Comparison of ENCODE assay signal across 18 cellular contexts in the genomic region with DNA sequence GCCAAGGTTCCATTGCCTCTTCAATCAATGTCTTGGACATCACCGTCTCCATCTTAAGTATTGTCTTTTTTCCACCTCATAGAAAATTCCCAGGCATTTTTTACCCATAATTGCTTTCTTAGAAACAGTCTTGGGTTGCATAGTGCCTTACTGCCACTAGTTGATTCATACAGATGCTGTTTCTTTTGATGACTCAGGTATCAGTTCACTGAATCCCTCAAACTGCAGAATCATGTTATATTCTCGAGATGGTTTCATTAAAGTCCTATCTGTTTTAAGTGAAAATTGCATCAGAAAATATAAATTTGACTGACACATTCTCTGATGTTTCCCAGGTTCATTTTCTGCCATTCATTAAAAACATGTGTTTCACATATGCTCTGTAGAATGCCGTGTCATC.
A peak's percentile ranks its signal among the peaks of the same experiment; 100 is the strongest.
DNase-seq lines count a peak whose midpoint lies in the region; ATAC-seq, FAIRE-seq and TF ChIP-seq lines count a peak whose summit lies in the region.
"Had no signal": no experiment of that assay in that cellular context is flagged by ENCODE, and none has a peak within 500 bp of the region (broad histone marks: within the 10 kb centered on the region; RNA-seq: fewer than 3 reads in every experiment).

No MANE protein-coding gene starts in this region.

- WGBS in H1 (ENCODE audit: extremely low coverage in 1 of 2, insufficient coverage in 1 of 2, insufficient read length in 1 of 2, insufficient replicate concordance in 2 of 2, low coverage in 1 of 2, low lambda C conversion rate in 2 of 2, missing lambda C conversion rate in 1 of 2), 2 experiments: 91% methylated on average over 3 of the region's 3 CpGs; no CpG with 5 or more reads in 1 of the 2 experiments

- no peaks in the 10 kb centered on the region for H3K9me2 ChIP-seq in HCT116 (ENCODE audit: insufficient read depth)

- H2AFZ ChIP-seq in HCT116 (ENCODE audit: low read depth, low read length, poor library complexity, severe bottlenecking): no peak overlapping the region
- H2AFZ ChIP-seq in H1 (ENCODE audit: low read length): no peak overlapping the region

- H3K36me3 ChIP-seq in HCT116 (ENCODE audit: control insufficient read depth in 1 of 2, insufficient read depth in 2 of 2, low read length in 2 of 2) (no peaks in the 10 kb centered on the region), RWPE2 (ENCODE audit: low read depth) (no peaks in the 10 kb centered on the region), H1 (ENCODE audit: control insufficient read depth in 2 of 4, insufficient read depth in 4 of 4, low read length in 3 of 4) (no peaks in the 10 kb centered on the region)
- H3K36me3 ChIP-seq: SJCRH30 had no signal

- no peak for TF ChIP-seq EP300 in H1 (IDR thresholded peaks at IDR 0.05; ENCODE audit: borderline replicate concordance in 1 of 2, low read depth in 2 of 2, low read length in 2 of 2)

- no peak overlapping the region for H2BK20ac ChIP-seq in H1 (ENCODE audit: low read length)

- no peak overlapping the region for H2BK5ac ChIP-seq in H1 (ENCODE audit: low read depth, low read length)

- RAD21 ChIA-PET in HCT116 (lab: Charles Lee; ENCODE audit: low non-redundant PET in 1 of 2, low total read pairs in 2 of 2, uncharacterized antibody in 2 of 2, unreplicated experiment in 2 of 2): no interaction called here

- no peak overlapping the region for H4K5ac ChIP-seq in H1 (ENCODE audit: insufficient read length, low read depth, low read length)

- ATAC-seq in HCT116: peak; percentile 34; the same call in 1 of the 2 replicates
- ATAC-seq in RWPE2 (ENCODE audit: low read depth): peak; percentile 42; the same call in 1 of the 3 replicates

- CTCF ChIA-PET in HCT116 (lab: Charles Lee) (no interaction called here), H1 (lab: Charles Lee; ENCODE audit: partially characterized antibody) (no interaction called here)

- H2AK5ac ChIP-seq in H1 (ENCODE audit: low read depth, low read length): no peak overlapping the region

- H4K91ac ChIP-seq in H1 (replicated peaks; ENCODE audit: insufficient read length, low read length): no peak overlapping the region

- no peaks in the 10 kb centered on the region for H3K79me1 ChIP-seq in H1 (ENCODE audit: low read depth, low read length)

- H3K4me2 ChIP-seq in HCT116 (ENCODE audit: low read length) (no peak overlapping the region), H1 (ENCODE audit: insufficient read depth in 1 of 2, low read depth in 2 of 2, low read length in 2 of 2) (no peak overlapping the region)

- intact Hi-C loops in HCT116 (cut with micrococcal nuclease): no loop called here

- no peak overlapping the region for H2BK120ac ChIP-seq in H1 (replicated peaks; ENCODE audit: low read depth, low read length)

- H3K4me3 ChIP-seq in HCT116 (replicated peaks in 1 of 2; ENCODE audit: low read depth in 1 of 2, low read length in 2 of 2): no peak overlapping the region
- H3K4me3 ChIP-seq in RWPE2 (ENCODE audit: severe bottlenecking): no peak overlapping the region
- no peak overlapping the region for H3K4me3 ChIP-seq in H1 (ENCODE audit: extremely low read depth in 1 of 4, insufficient read depth in 2 of 4, low read depth in 3 of 4, low read length in 4 of 4)
- H3K4me3 ChIP-seq: SJCRH30 had no signal

- no peak overlapping the region for H3K56ac ChIP-seq in H1 (replicated peaks; ENCODE audit: insufficient read length, low read depth, low read length)

- H3K27me3 ChIP-seq in HCT116 (ENCODE audit: insufficient read depth, low read length) (no peaks in the 10 kb centered on the region), RWPE2 (ENCODE audit: insufficient read depth, poor library complexity, severe bottlenecking) (no peaks in the 10 kb centered on the region), H1 (replicated peaks in 1 of 4; ENCODE audit: control insufficient read depth in 3 of 4, extremely low read depth in 1 of 4, insufficient read depth in 3 of 4, low read length in 3 of 4) (no peaks in the 10 kb centered on the region)
- H3K27me3 ChIP-seq: SJCRH30 had no signal

- H3K23me2 ChIP-seq in H1 (ENCODE audit: low read depth, low read length): no peaks in the 10 kb centered on the region

- TF ChIP-seq RAD21 in HCT116 (IDR thresholded peaks at IDR 0.05; ENCODE audit: low read depth) (no peak), H1 (IDR thresholded peaks at IDR 0.05 in 1 of 2, conservative IDR thresholded peaks at IDR 0.05 in 1 of 2; ENCODE audit: low read depth in 2 of 2, low read length in 2 of 2) (no peak)

- H3K18ac ChIP-seq in H1 (ENCODE audit: extremely low read depth, low read length): no peak overlapping the region

- H3K27ac ChIP-seq in HCT116 (ENCODE audit: low read depth, low read length) (no peak overlapping the region), RWPE2 (ENCODE audit: poor library complexity, severe bottlenecking) (no peak overlapping the region), H1 (ENCODE audit: low read depth, low read length) (no peak overlapping the region)
- H3K27ac ChIP-seq: SJCRH30 had no signal

- no peak overlapping the region for H2BK12ac ChIP-seq in H1 (ENCODE audit: low read depth, low read length)

- no peak overlapping the region for H3K4ac ChIP-seq in H1 (replicated peaks; ENCODE audit: insufficient read length, low read depth, low read length)

- TF ChIP-seq CTCF in HCT116 (IDR thresholded peaks at IDR 0.05 in 2 of 3, conservative IDR thresholded peaks at IDR 0.05 in 1 of 3; ENCODE audit: borderline replicate concordance in 1 of 3, insufficient read depth in 1 of 3, low read depth in 2 of 3, low read length in 2 of 3) (no peak), RWPE2 (IDR thresholded peaks at IDR 0.05; ENCODE audit: poor library complexity, severe bottlenecking) (no peak), H1 (IDR thresholded peaks at IDR 0.05; ENCODE audit: control extremely low read depth in 1 of 3, insufficient read depth in 1 of 3, low read depth in 1 of 3, low read length in 3 of 3) (no peak)

- DNase-seq in A172 (ENCODE audit: low spot score): peak; percentile 18
- no peak for DNase-seq in HCT116 (ENCODE audit: low read depth, low spot score)
- no peak for DNase-seq in RWPE2 (ENCODE audit: low spot score)
- no peak for DNase-seq in H1 (ENCODE audit: low read depth in 1 of 2, low spot score in 2 of 2)
- no peak for DNase-seq in NOMO-1 (lab: John Stamatoyannopoulos, UW; ENCODE audit: unreplicated experiment in 2 of 2)
- no peak for DNase-seq in stimulated activated CD4-positive, alpha-beta T cell treated with anti-CD3 and anti-CD28 coated beads, Interleukin-1b, Interleukin-23, amount 100 ng/mL, for 48 hours
- no peak for DNase-seq in hepatic stellate cell (ENCODE audit: low spot score)
- no peak for DNase-seq in NCI-H146 treated with DMSO at 0.1 percent for 48 hours (lab: John Stamatoyannopoulos, UW; ENCODE audit: unreplicated experiment)
- DNase-seq: 8988T, Calu3, Karpas-422, NCI-H1930, NCI-H2171, NCI-H510A, NCI-H82, SJCRH30 had no signal

- H3K4me1 ChIP-seq in HCT116 (ENCODE audit: control insufficient read depth in 1 of 2, insufficient read depth in 2 of 2, low read length in 2 of 2) (no peaks in the 10 kb centered on the region), RWPE2 (ENCODE audit: insufficient read depth, poor library complexity, severe bottlenecking) (no peaks in the 10 kb centered on the region), H1 (replicated peaks in 1 of 4; ENCODE audit: control insufficient read depth in 3 of 4, insufficient read depth in 4 of 4, low read length in 3 of 4) (peaks cover 0 to 5% (median 1%) of the 10 kb centered on the region in 4 experiments; a peak in 3 of 7 replicates)

- no peak overlapping the region for H3K14ac ChIP-seq in H1 (ENCODE audit: insufficient read length)

- POLR2A ChIA-PET in HCT116 (lab: Charles Lee) (no interaction called here), H1 (lab: Charles Lee; ENCODE audit: partially characterized antibody) (no interaction called here)

- H4K8ac ChIP-seq in H1 (ENCODE audit: extremely low read depth, insufficient read depth, low read length): no peak overlapping the region

- H3K23ac ChIP-seq in H1 (ENCODE audit: insufficient read length): no peak overlapping the region

- no peaks in the 10 kb centered on the region for H4K20me1 ChIP-seq in HCT116 (ENCODE audit: insufficient read depth)
- no peaks in the 10 kb centered on the region for H4K20me1 ChIP-seq in H1 (replicated peaks in 1 of 2; ENCODE audit: control insufficient read depth in 1 of 2, insufficient read depth in 2 of 2, low read length in 2 of 2)

- H3K9me3 ChIP-seq in HCT116 (ENCODE audit: control insufficient read depth in 1 of 2, insufficient read depth in 1 of 2, low read depth in 1 of 2, low read length in 2 of 2) (no peaks in the 10 kb centered on the region), RWPE2 (ENCODE audit: severe bottlenecking) (no peaks in the 10 kb centered on the region), H1 (ENCODE audit: insufficient read depth in 2 of 2, low read depth in 1 of 2, low read length in 1 of 2) (no peaks in the 10 kb centered on the region)
- H3K9me3 ChIP-seq: SJCRH30 had no signal

- no peak for FAIRE-seq in H1 (lab: Jason Lieb, UNC)
- FAIRE-seq: GM12891, GM19239 had no signal

- H3K9ac ChIP-seq in HCT116 (ENCODE audit: low read length) (no peak overlapping the region), H1 (replicated peaks in 1 of 4; ENCODE audit: extremely low read depth in 1 of 4, low read depth in 3 of 4, low read length in 3 of 4) (no peak overlapping the region)

- H2BK15ac ChIP-seq in H1 (ENCODE audit: low read length): no peak overlapping the region

- no peaks in the 10 kb centered on the region for H3K79me2 ChIP-seq in HCT116 (ENCODE audit: insufficient read depth, low read length)
- no peaks in the 10 kb centered on the region for H3K79me2 ChIP-seq in H1 (ENCODE audit: control insufficient read depth in 1 of 2, insufficient read depth in 2 of 2, low read length in 2 of 2)

- TF ChIP-seq POLR2A in HCT116 (IDR thresholded peaks at IDR 0.05; ENCODE audit: borderline replicate concordance, extremely low read depth, insufficient read depth, insufficient read length): no peak
- no peak for TF ChIP-seq POLR2A in H1 (IDR thresholded peaks at IDR 0.05; ENCODE audit: control extremely low read depth in 1 of 2, low read depth in 2 of 2, low read length in 2 of 2)

- no TSS peak for BruUV-seq in HCT116 (replicated peaks; lab: Mats Ljungman, UMichigan)

TF ChIP-seq in HCT116, 20 proteins besides CTCF, POLR2A, EP300 and RAD21 (continues in another document):
- TF ChIP-seq ZFX (IDR thresholded peaks at IDR 0.05) (no peak), EZH2phosphoT487 (IDR thresholded peaks at IDR 0.05; ENCODE audit: borderline replicate concordance) (no peak)
- TF ChIP-seq, protein P1, sequence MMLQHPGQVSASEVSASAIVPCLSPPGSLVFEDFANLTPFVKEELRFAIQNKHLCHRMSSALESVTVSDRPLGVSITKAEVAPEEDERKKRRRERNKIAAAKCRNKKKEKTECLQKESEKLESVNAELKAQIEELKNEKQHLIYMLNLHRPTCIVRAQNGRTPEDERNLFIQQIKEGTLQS (IDR thresholded peaks at IDR 0.05): no peak

TF ChIP-seq in H1, 55 proteins besides CTCF, POLR2A, EP300 and RAD21:
- TF ChIP-seq RXRA (IDR thresholded peaks at IDR 0.05; ENCODE audit: insufficient read depth, low read depth, low read length) (no peak), BACH1 (IDR thresholded peaks at IDR 0.05; ENCODE audit: low read length) (peak; percentile 31; the same call in 1 of the 2 replicates)
